Comparison of ENCODE assay signal across 21 cellular contexts in the genomic region with DNA sequence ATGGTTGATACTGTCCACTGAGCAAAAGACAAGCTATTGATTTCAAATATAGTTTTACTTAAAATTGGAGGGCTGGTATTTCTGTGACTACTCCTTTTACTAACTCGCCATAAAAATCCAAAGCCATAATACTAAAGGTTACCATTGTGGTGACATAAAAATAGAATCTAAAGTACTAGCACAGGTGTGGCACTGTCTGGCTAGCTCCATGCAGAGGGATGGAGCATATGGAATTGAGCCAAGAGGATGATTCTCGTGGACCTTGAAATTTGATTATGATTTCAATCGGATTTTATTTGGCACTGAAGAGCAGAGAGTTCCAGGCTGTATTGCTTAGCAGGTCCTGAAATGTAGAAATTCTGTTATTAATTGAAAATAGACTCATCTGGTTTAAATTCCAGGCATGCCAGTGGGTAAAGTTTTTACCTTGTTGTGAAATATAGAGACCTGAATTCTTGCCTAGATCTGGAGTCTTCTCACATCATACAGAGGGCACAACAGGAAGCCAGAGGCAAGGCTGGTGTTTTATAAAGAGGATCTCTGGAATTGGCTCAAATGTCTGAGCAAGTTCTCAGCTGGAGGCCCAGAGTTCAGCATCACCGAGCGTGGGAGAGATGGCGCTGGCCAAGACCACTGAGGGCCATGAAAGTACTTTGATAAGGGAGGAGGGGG. TPM values are rescaled to one million over a fixed set of nuclear protein-coding genes. Genes with fewer than 3 reads are reported as not detected.
DNase-seq lines count a peak whose midpoint lies in the region; ATAC-seq lines count a peak whose summit lies in the region.
"Had no signal": no experiment of that assay in that cellular context is flagged by ENCODE, and none has a peak within 500 bp of the region (broad histone marks: within the 10 kb centered on the region; RNA-seq: fewer than 3 reads in every experiment).

No MANE protein-coding gene starts in this region.

- peak; percentile 9 for DNase-seq in EL
- DNase-seq in amniotic epithelial cell (ENCODE audit: low read depth): peak; percentile 64
- peak; percentile 64 for DNase-seq in glomerular visceral epithelial cell (ENCODE audit: extremely low spot score)
- DNase-seq in renal cortical epithelial cell (ENCODE audit: low read depth): peak; percentile 85
- no peak for DNase-seq in SHP77 treated with DMSO at 0.1 percent for 48 hours (lab: John Stamatoyannopoulos, UW)
- no peak for DNase-seq in naive thymus-derived CD8-positive, alpha-beta T cell
- no peak for DNase-seq in NCI-H187 (lab: John Stamatoyannopoulos, UW)
- DNase-seq: activated CD4-positive, alpha-beta T cell treated with anti-CD3 and anti-CD28 coated beads, Interleukin-2, amount 50 U/mL, for 48 hours; activated naive CD8-positive, alpha-beta T cell treated with anti-CD3 and anti-CD28 coated beads for 36 hours; activated T-cell treated with anti-CD3 and anti-CD28 coated beads, Interleukin-2, amount 50 U/mL, for 4 hours; central memory CD4-positive, alpha-beta T cell; DMS153; effector memory CD8-positive, alpha-beta T cell; hippocampal formation; KG1; NCI-H1105; NK-92 treated with Interleukin-12 subunit alpha and Interleukin-12 subunit beta, amount 100 ng/mL, for 24 hours; stimulated activated CD4-positive, alpha-beta T cell treated with anti-CD3 and anti-CD28 coated beads, Interleukin-4, amount 100 ng/mL, for 1 hour had no signal

- no peaks in the 10 kb centered on the region for H3K27me3 Mint-ChIP-seq in naive thymus-derived CD8-positive, alpha-beta T cell

- peak overlapping the region in 2 of 10 donors; percentile 12 to 71 for H3K27ac Mint-ChIP-seq in naive thymus-derived CD8-positive, alpha-beta T cell
- H3K27ac Mint-ChIP-seq: activated naive CD8-positive, alpha-beta T cell treated with anti-CD3 and anti-CD28 coated beads for 36 hours had no signal

- no peak for ATAC-seq in naive thymus-derived CD8-positive, alpha-beta T cell
- ATAC-seq: activated T-cell treated with anti-CD3 and anti-CD28 coated beads, Interleukin-2, amount 50 U/mL, for 4 hours; effector memory CD8-positive, alpha-beta T cell had no signal

- no peaks in the 10 kb centered on the region for H3K36me3 Mint-ChIP-seq in naive thymus-derived CD8-positive, alpha-beta T cell
- H3K36me3 Mint-ChIP-seq: activated naive CD8-positive, alpha-beta T cell treated with anti-CD3 and anti-CD28 coated beads for 36 hours had no signal

- H3K4me1 Mint-ChIP-seq in naive thymus-derived CD8-positive, alpha-beta T cell: peaks cover 19 to 45% (median 31%) of the 10 kb centered on the region in 4 donors

- H3K4me3 Mint-ChIP-seq in naive thymus-derived CD8-positive, alpha-beta T cell: no peak overlapping the region
- H3K4me3 Mint-ChIP-seq: activated naive CD8-positive, alpha-beta T cell treated with anti-CD3 and anti-CD28 coated beads for 36 hours; activated T-cell treated with anti-CD3 and anti-CD28 coated beads, Interleukin-2, amount 50 U/mL, for 4 hours; effector memory CD8-positive, alpha-beta T cell had no signal

- POLR2A ChIA-PET in naive thymus-derived CD8-positive, alpha-beta T cell (lab: Charles Lee): no interaction called here

- no peaks in the 10 kb centered on the region for H3K9me3 Mint-ChIP-seq in naive thymus-derived CD8-positive, alpha-beta T cell
- H3K9me3 Mint-ChIP-seq: activated T-cell treated with anti-CD3 and anti-CD28 coated beads, Interleukin-2, amount 50 U/mL, for 4 hours; effector memory CD8-positive, alpha-beta T cell had no signal

RNA-seq across cellular contexts. Expression of a gene that starts 29.9 kb away (rescaled TPM):
- 88.6 and 155 TPM in 2 replicates for total RNA-seq in renal cortical epithelial cell
- total RNA-seq in naive thymus-derived CD8-positive, alpha-beta T cell: 10 to 100 TPM; 50.3 to 56.0 TPM
- polyA plus RNA-seq in naive thymus-derived CD8-positive, alpha-beta T cell: 10 to 100 TPM; 70.1 to 72.1 (median 71.4) TPM

RNA-seq across cellular contexts. Expression of a gene that starts 58.1 kb away (rescaled TPM):
- not detected in 2 replicates for total RNA-seq in renal cortical epithelial cell
- total RNA-seq in naive thymus-derived CD8-positive, alpha-beta T cell: not detected
- polyA plus RNA-seq in naive thymus-derived CD8-positive, alpha-beta T cell: not detected
- total RNA-seq: activated naive CD8-positive, alpha-beta T cell treated with anti-CD3 and anti-CD28 coated beads for 36 hours; mononuclear cell; osteoblast; temporal lobe had no signal

Comparison
In these comparisons a context has a peak if more than half of its experiments do, and no peak if none do; other contexts are left out.
1. DNase-seq: peak in EL (single experiment), amniotic epithelial cell (single experiment), glomerular visceral epithelial cell (single experiment) and renal cortical epithelial cell (single experiment); none in SHP77 treated with DMSO at 0.1 percent for 48 hours (single experiment), naive thymus-derived CD8-positive, alpha-beta T cell (0 of 10) and NCI-H187 (0 of 2).